Comparison of ENCODE assay signal across 16 cellular contexts in genomic region chr1:221392453-221392852, GRCh38.
DNase-seq lines count a peak whose midpoint lies in the region; ATAC-seq and TF ChIP-seq lines count a peak whose summit lies in the region.
"Had no signal": no experiment of that assay in that cellular context is flagged by ENCODE, and none has a peak within 500 bp of the region (broad histone marks: within the 10 kb centered on the region; RNA-seq: fewer than 3 reads in every experiment).

No MANE protein-coding gene starts in this region.

- H3K9me3 Mint-ChIP-seq in osteocyte (ENCODE audit: unreplicated experiment): peaks cover 12% of the 10 kb centered on the region
- H3K9me3 Mint-ChIP-seq: CD4-positive, alpha-beta T cell had no signal

- H3K27me3 ChIP-seq in BJ (ENCODE audit: control insufficient read depth, insufficient read depth, low read length) (no peaks in the 10 kb centered on the region), PC-9 (ENCODE audit: insufficient read depth, low read depth) (no peaks in the 10 kb centered on the region), psoas muscle (ENCODE audit: insufficient read depth in 3 of 3, low read length in 2 of 3) (peaks cover 0 to 1% (median 0%) of the 10 kb centered on the region in 3 donors)
- H3K27me3 ChIP-seq: SJSA1 had no signal

- TF ChIP-seq CTCF in BJ (IDR thresholded peaks at IDR 0.05; ENCODE audit: insufficient read depth, low read depth, low read length) (no peak), PC-9 (conservative IDR thresholded peaks at IDR 0.05) (no peak), psoas muscle (IDR thresholded peaks at IDR 0.05) (no peak), osteocyte (IDR thresholded peaks at IDR 0.05) (no peak)

- CTCF ChIA-PET in BJ (lab: Yijun Ruan, JAX): no interaction called here
- CTCF ChIA-PET in PC-9 (lab: Charles Lee): no interaction called here

- peaks cover 9% of the 10 kb centered on the region; the same call in 1 of the 2 replicates for H3F3A ChIP-seq in PC-9 (ENCODE audit: insufficient read depth, low read depth)

- 18 to 86% (median 45%) methylated on average over 1 of the region's 1 CpG for WGBS in psoas muscle, 3 donors

- no peak overlapping the region for H3K27ac ChIP-seq in PC-9
- no peak overlapping the region for H3K27ac ChIP-seq in psoas muscle
- H3K27ac ChIP-seq: KMS-11, SJSA1 had no signal

- no peak overlapping the region for H3K4me3 Mint-ChIP-seq in osteocyte (ENCODE audit: unreplicated experiment)
- H3K4me3 Mint-ChIP-seq: CD4-positive, alpha-beta T cell; nephron had no signal

- no peaks in the 10 kb centered on the region for H4K20me1 ChIP-seq in PC-9 (ENCODE audit: insufficient read depth)

- no peaks in the 10 kb centered on the region for H3K27me3 Mint-ChIP-seq in osteocyte (ENCODE audit: unreplicated experiment)

- no peaks in the 10 kb centered on the region for H3K79me2 ChIP-seq in PC-9 (ENCODE audit: low read depth)

- H3K4me1 Mint-ChIP-seq in osteocyte (ENCODE audit: unreplicated experiment): no peaks in the 10 kb centered on the region
- H3K4me1 Mint-ChIP-seq: nephron had no signal

- intact Hi-C loops in PC-9 (cut with micrococcal nuclease; ENCODE audit: unreplicated experiment): loop anchor here (1.0 kb wide), 1 partner anchor 57 kb away; no protein-coding TSS in a partner anchor
- intact Hi-C loops in psoas muscle (cut with DNase I): no loop called here

- H3K36me3 Mint-ChIP-seq in osteocyte (ENCODE audit: unreplicated experiment): no peaks in the 10 kb centered on the region

- H3K36me3 ChIP-seq in BJ (ENCODE audit: control insufficient read depth, insufficient read depth, low read length) (no peaks in the 10 kb centered on the region), PC-9 (ENCODE audit: low read depth) (no peaks in the 10 kb centered on the region), psoas muscle (ENCODE audit: insufficient read depth in 1 of 2, low read depth in 1 of 2) (no peaks in the 10 kb centered on the region)
- H3K36me3 ChIP-seq: HAP-1, SJSA1 had no signal

- ATAC-seq in psoas muscle: peak in 3 of 4 donors; percentile 48 to 60 (median 49)

- no TSS peak for BruUV-seq in PC-9 (replicated peaks; lab: Mats Ljungman, UMichigan)

- POLR2A ChIA-PET in BJ (lab: Charles Lee) (interaction anchor here (0.6 to 0.7 kb wide), 2 partner anchors 14 to 569 kb away, joined by 3 read pairs; no protein-coding TSS in a partner anchor), PC-9 (lab: Charles Lee; ENCODE audit: unreplicated experiment) (interaction anchor here (0.6 kb wide), 2 partner anchors 478 to 1061 kb away, joined by 3 to 6 read pairs; no protein-coding TSS in a partner anchor)

- 0 out of 2 replicates have a peak overlapping the region, but pooled peaks have one; percentile 8 for H3K4me2 ChIP-seq in PC-9
- H3K4me2 ChIP-seq: KMS-11 had no signal

- no peak overlapping the region for H3K27ac Mint-ChIP-seq in osteocyte (ENCODE audit: unreplicated experiment)
- H3K27ac Mint-ChIP-seq: CD4-positive, alpha-beta T cell; nephron had no signal

- peak; percentile 67 for DNase-seq in BJ (ENCODE audit: low read depth)
- peak; percentile 33 to 67 for DNase-seq in PC-9
- peak; percentile 97 for DNase-seq in fibroblast of gingiva (ENCODE audit: low read depth)
- peak; percentile 63 to 69 for DNase-seq in psoas muscle
- no peak for DNase-seq in osteocyte (ENCODE audit: extremely low spot score, unreplicated experiment)
- no peak for DNase-seq in NCI-H510A treated with DMSO at 0.1 percent for 48 hours (lab: John Stamatoyannopoulos, UW)
- no peak for DNase-seq in activated CD4-positive, CD25-positive, alpha-beta regulatory T cell (lab: John Stamatoyannopoulos, UW)
- DNase-seq in SK-N-DZ (ENCODE audit: low spot score): no peak
- DNase-seq: activated effector memory CD4-positive, alpha-beta T cell treated with anti-CD3 and anti-CD28 coated beads, Interleukin-2, amount 50 U/mL, for 16 hours; CD4-positive, alpha-beta T cell; NCI-H2171 treated with DMSO at 0.1 percent for 48 hours; stimulated activated naive CD4-positive, alpha-beta T cell treated with Interleukin-2 at 50 U/mL for 16 hours had no signal

- H3K4me1 ChIP-seq in PC-9 (replicated peaks; ENCODE audit: insufficient read depth) (peaks cover 13% of the 10 kb centered on the region), psoas muscle (no peaks in the 10 kb centered on the region)
- H3K4me1 ChIP-seq: HAP-1 had no signal

- H3K9me3 ChIP-seq in PC-9 (ENCODE audit: insufficient read depth, low read depth): no peaks in the 10 kb centered on the region
- H3K9me3 ChIP-seq in psoas muscle: no peaks in the 10 kb centered on the region
- H3K9me3 ChIP-seq: HAP-1, SJSA1 had no signal

- no peak overlapping the region for H2AFZ ChIP-seq in PC-9

- no peaks in the 10 kb centered on the region for H3K9me2 ChIP-seq in PC-9 (ENCODE audit: insufficient read depth)

- no peak overlapping the region for H3K4me3 ChIP-seq in BJ (ENCODE audit: low read depth, low read length)
- H3K4me3 ChIP-seq in PC-9: no peak overlapping the region
- H3K4me3 ChIP-seq in psoas muscle: no peak overlapping the region
- H3K4me3 ChIP-seq: HAP-1, SJSA1 had no signal

Comparison
In these comparisons a context has a peak if more than half of its experiments do, and no peak if none do; other contexts are left out.
1. DNase-seq: peak in BJ (single experiment), PC-9 (2 of 2), fibroblast of gingiva (single experiment) and psoas muscle (2 of 2); none in osteocyte (single experiment), NCI-H510A treated with DMSO at 0.1 percent for 48 hours (single experiment), activated CD4-positive, CD25-positive, alpha-beta regulatory T cell (0 of 4) and SK-N-DZ (single experiment).